Comparison of ENCODE assay signal across 24 cellular contexts in the genomic region with DNA sequence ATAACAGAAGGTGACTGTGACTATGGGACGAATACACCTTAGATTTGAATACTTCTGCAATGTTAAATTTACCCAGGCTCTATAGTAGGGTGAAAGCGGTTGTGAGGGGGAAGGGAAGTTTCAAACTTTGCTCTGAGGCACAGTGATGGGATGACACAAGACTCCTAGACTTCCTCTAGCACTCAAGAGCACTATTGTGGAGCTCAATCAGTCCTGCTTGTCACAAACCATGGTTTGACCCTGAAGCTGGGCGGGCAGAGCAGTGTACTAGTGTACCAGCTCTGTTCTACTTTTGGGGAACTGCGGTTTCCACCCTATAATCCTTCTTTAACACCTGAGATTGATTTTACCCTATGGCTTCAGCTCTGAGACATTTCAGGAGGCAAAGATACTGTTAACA. TPM values are rescaled to one million over a fixed set of nuclear protein-coding genes. Genes with fewer than 3 reads are reported as not detected.
DNase-seq lines count a peak whose midpoint lies in the region; ATAC-seq and TF ChIP-seq lines count a peak whose summit lies in the region.
"Had no signal": no experiment of that assay in that cellular context is flagged by ENCODE, and none has a peak within 500 bp of the region (broad histone marks: within the 10 kb centered on the region; RNA-seq: fewer than 3 reads in every experiment).

No MANE protein-coding gene starts in this region.

- no peaks in the 10 kb centered on the region for H3K9me3 Mint-ChIP-seq in activated T-cell treated with anti-CD3 and anti-CD28 coated beads, Interleukin-2, amount 50 U/mL, for 24 hours
- H3K9me3 Mint-ChIP-seq in stimulated activated effector memory CD8-positive, alpha-beta T cell treated with anti-CD3 and anti-CD28 coated beads, Interleukin-12 subunit alpha, Interleukin-12 subunit beta, amount 100 ng/mL, for 72 hours, result no peaks in the 10 kb centered on the region
- H3K9me3 Mint-ChIP-seq in stimulated activated naive B cell treated with anti-CD40 and anti-IgM and Interleukin-4, amounts not matched to agents 10 μg/mL and 1 μg/mL and 100 μg/mL, for 72 hours, result peaks cover 0 to 2% of the 10 kb centered on the region in 2 donors
- H3K9me3 Mint-ChIP-seq: dendritic cell treated with granulocyte-macrophage colony-stimulating factor and Interleukin-4, amounts not matched to agents 40 ng/mL and 50 ng/mL, for 4 days; neural progenitor cell; T-cell; type B pancreatic cell had no signal

- peaks cover 98% of the 10 kb centered on the region for H3K36me3 Mint-ChIP-seq in activated T-cell treated with anti-CD3 and anti-CD28 coated beads, Interleukin-2, amount 50 U/mL, for 24 hours (ENCODE audit: low read depth)
- peaks cover 100% of the 10 kb centered on the region for H3K36me3 Mint-ChIP-seq in stimulated activated effector memory CD8-positive, alpha-beta T cell treated with anti-CD3 and anti-CD28 coated beads, Interleukin-12 subunit alpha, Interleukin-12 subunit beta, amount 100 ng/mL, for 72 hours
- peaks cover 53 to 81% of the 10 kb centered on the region in 2 donors for H3K36me3 Mint-ChIP-seq in stimulated activated naive B cell treated with anti-CD40 and anti-IgM and Interleukin-4, amounts not matched to agents 10 μg/mL and 1 μg/mL and 100 μg/mL, for 72 hours

- no peak for ATAC-seq in stimulated activated effector memory CD8-positive, alpha-beta T cell treated with anti-CD3 and anti-CD28 coated beads, Interleukin-12 subunit alpha, Interleukin-12 subunit beta, amount 100 ng/mL, for 72 hours
- no peak for ATAC-seq in stimulated activated naive B cell treated with anti-CD40 and anti-IgM and Interleukin-4, amounts not matched to agents 10 μg/mL and 1 μg/mL and 100 μg/mL, for 72 hours (replicated peaks)
- ATAC-seq: A549, T-cell had no signal

- H3K4me3 ChIP-seq in coronary artery, result no peak overlapping the region
- no peak overlapping the region for H3K4me3 ChIP-seq in right atrium auricular region
- H3K4me3 ChIP-seq: A549, BLaER1, HAP-1, neural progenitor cell had no signal

- H3K27ac Mint-ChIP-seq in activated T-cell treated with anti-CD3 and anti-CD28 coated beads, Interleukin-2, amount 50 U/mL, for 24 hours, result peak overlapping the region; percentile 53
- H3K27ac Mint-ChIP-seq in stimulated activated effector memory CD8-positive, alpha-beta T cell treated with anti-CD3 and anti-CD28 coated beads, Interleukin-12 subunit alpha, Interleukin-12 subunit beta, amount 100 ng/mL, for 72 hours, result peak overlapping the region; percentile 27
- no peak overlapping the region for H3K27ac Mint-ChIP-seq in stimulated activated naive B cell treated with anti-CD40 and anti-IgM and Interleukin-4, amounts not matched to agents 10 μg/mL and 1 μg/mL and 100 μg/mL, for 72 hours
- H3K27ac Mint-ChIP-seq: dendritic cell treated with granulocyte-macrophage colony-stimulating factor and Interleukin-4, amounts not matched to agents 40 ng/mL and 50 ng/mL, for 4 days; neural progenitor cell; type B pancreatic cell had no signal

- H3K27ac ChIP-seq in coronary artery (peak overlapping the region; percentile 54 to 63), right atrium auricular region (no peak overlapping the region)
- H3K27ac ChIP-seq: A549, BLaER1, neural progenitor cell had no signal

- no peaks in the 10 kb centered on the region for H3K9me3 ChIP-seq in right atrium auricular region
- H3K9me3 ChIP-seq: A549, BLaER1, HAP-1 had no signal

- no peaks in the 10 kb centered on the region for H3K4me1 ChIP-seq in right atrium auricular region
- H3K4me1 ChIP-seq: A549, BLaER1, HAP-1, neural progenitor cell had no signal

- TF ChIP-seq CTCF in coronary artery (IDR thresholded peaks at IDR 0.05) (no peak), right atrium auricular region (IDR thresholded peaks at IDR 0.05) (no peak)

- H3K27me3 ChIP-seq in right atrium auricular region, result no peaks in the 10 kb centered on the region
- H3K27me3 ChIP-seq: BLaER1, neural progenitor cell had no signal

- H3K4me3 Mint-ChIP-seq in activated T-cell treated with anti-CD3 and anti-CD28 coated beads, Interleukin-2, amount 50 U/mL, for 24 hours, result no peak overlapping the region
- H3K4me3 Mint-ChIP-seq in stimulated activated effector memory CD8-positive, alpha-beta T cell treated with anti-CD3 and anti-CD28 coated beads, Interleukin-12 subunit alpha, Interleukin-12 subunit beta, amount 100 ng/mL, for 72 hours, result no peak overlapping the region
- H3K4me3 Mint-ChIP-seq in stimulated activated naive B cell treated with anti-CD40 and anti-IgM and Interleukin-4, amounts not matched to agents 10 μg/mL and 1 μg/mL and 100 μg/mL, for 72 hours, result no peak overlapping the region
- H3K4me3 Mint-ChIP-seq: dendritic cell treated with granulocyte-macrophage colony-stimulating factor and Interleukin-4, amounts not matched to agents 40 ng/mL and 50 ng/mL, for 4 days; neural progenitor cell; T-cell; type B pancreatic cell had no signal

- peaks cover 98% of the 10 kb centered on the region for H3K36me3 ChIP-seq in right atrium auricular region
- H3K36me3 ChIP-seq: neural progenitor cell had no signal

- no peak for DNase-seq in activated T-cell treated with anti-CD3 and anti-CD28 coated beads, Interleukin-2, amount 50 U/mL, for 24 hours
- DNase-seq in activated T-cell treated with anti-CD3 and anti-CD28 coated beads for 4 hours, result no peak
- DNase-seq in MV-4-11 (lab: John Stamatoyannopoulos, UW), result peak; percentile 63
- DNase-seq in coronary artery (ENCODE audit: low spot score), result no peak
- DNase-seq in stimulated activated effector memory CD8-positive, alpha-beta T cell treated with anti-CD3 and anti-CD28 coated beads, Interleukin-12 subunit alpha, Interleukin-12 subunit beta, amount 100 ng/mL, for 72 hours (ENCODE audit: low spot score in 2 of 2), result no peak
- no peak for DNase-seq in HuH-7 (ENCODE audit: low spot score)
- no peak for DNase-seq in stimulated activated naive B cell treated with anti-CD40 and anti-IgM and Interleukin-4, amounts not matched to agents 10 μg/mL and 1 μg/mL and 100 μg/mL, for 72 hours
- DNase-seq in right atrium auricular region (ENCODE audit: low spot score), result no peak
- DNase-seq: activated CD4-positive, CD25-positive, alpha-beta regulatory T cell; activated T-cell treated with anti-CD3 and anti-CD28 coated beads, Interleukin-2, amount 50 U/mL, for 1 hour; amygdala; kidney; NCI-H1105 treated with DMSO at 0.1 percent for 48 hours; NCI-H2081; NCI-H345; NCI-H774; Right ventricle myocardium superior; T-cell had no signal

- H3K27me3 Mint-ChIP-seq in activated T-cell treated with anti-CD3 and anti-CD28 coated beads, Interleukin-2, amount 50 U/mL, for 24 hours, result no peaks in the 10 kb centered on the region
- no peaks in the 10 kb centered on the region for H3K27me3 Mint-ChIP-seq in stimulated activated naive B cell treated with anti-CD40 and anti-IgM and Interleukin-4, amounts not matched to agents 10 μg/mL and 1 μg/mL and 100 μg/mL, for 72 hours
- H3K27me3 Mint-ChIP-seq: dendritic cell treated with granulocyte-macrophage colony-stimulating factor and Interleukin-4, amounts not matched to agents 40 ng/mL and 50 ng/mL, for 4 days; T-cell; type B pancreatic cell had no signal

- H3K4me1 Mint-ChIP-seq in activated T-cell treated with anti-CD3 and anti-CD28 coated beads, Interleukin-2, amount 50 U/mL, for 24 hours (ENCODE audit: low read depth), result peaks cover 14% of the 10 kb centered on the region
- peaks cover 4% of the 10 kb centered on the region for H3K4me1 Mint-ChIP-seq in stimulated activated effector memory CD8-positive, alpha-beta T cell treated with anti-CD3 and anti-CD28 coated beads, Interleukin-12 subunit alpha, Interleukin-12 subunit beta, amount 100 ng/mL, for 72 hours
- H3K4me1 Mint-ChIP-seq in stimulated activated naive B cell treated with anti-CD40 and anti-IgM and Interleukin-4, amounts not matched to agents 10 μg/mL and 1 μg/mL and 100 μg/mL, for 72 hours, result peaks cover 6 to 8% of the 10 kb centered on the region in 2 donors
- H3K4me1 Mint-ChIP-seq: neural progenitor cell had no signal

RNA-seq across cellular contexts. Expression of a gene that starts 17.1 kb away (rescaled TPM):
- total RNA-seq in right atrium auricular region, result 10 to 100 TPM; 22.3 to 28.5 TPM

Comparison
In these comparisons a context has a peak if more than half of its experiments do, and no peak if none do; other contexts are left out.
1. H3K27ac ChIP-seq: peak in coronary artery (2 of 2); none in right atrium auricular region (0 of 2).